Comparison of ENCODE assay signal across 1 cellular context in the genomic region with DNA sequence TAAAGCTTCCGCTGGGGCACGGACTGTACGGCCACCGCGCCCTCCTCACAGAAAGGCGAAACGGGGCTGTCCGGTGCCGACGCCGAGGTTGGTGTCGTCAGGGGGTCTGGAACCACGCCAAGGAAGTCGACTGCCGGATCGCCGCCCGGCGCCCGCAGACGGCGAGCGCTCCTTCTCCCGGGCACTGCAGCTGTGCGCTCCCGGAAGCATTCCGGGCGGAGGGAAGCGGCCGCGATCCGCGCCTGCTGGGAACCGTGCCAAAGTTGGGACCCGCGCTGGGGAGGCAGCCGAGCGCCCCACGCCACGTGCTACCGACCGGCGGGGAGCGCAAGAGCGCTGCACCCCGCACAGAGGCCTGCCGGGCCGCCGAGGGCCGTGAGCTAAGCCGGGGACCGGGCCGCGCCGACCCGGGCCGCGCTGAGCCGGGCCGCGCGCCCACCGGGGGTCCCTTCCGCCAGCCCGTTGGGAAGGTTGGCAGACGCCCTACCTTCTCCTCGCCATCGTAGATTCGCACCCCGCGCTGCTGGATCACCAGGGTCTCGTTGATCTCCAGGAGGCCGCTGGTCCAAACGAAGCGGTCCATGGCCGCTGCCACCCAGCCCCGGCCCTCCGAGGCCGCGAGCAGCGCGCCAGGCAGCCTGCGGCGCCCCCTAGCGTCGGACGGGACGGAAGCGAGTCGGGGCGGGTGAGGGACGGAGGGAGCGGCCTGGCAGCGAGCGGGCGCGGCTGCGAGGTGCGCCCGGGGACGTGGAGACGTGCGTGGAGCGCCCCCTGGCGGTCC.
TF ChIP-seq lines count a peak whose summit lies in the region.

A gene with protein sequence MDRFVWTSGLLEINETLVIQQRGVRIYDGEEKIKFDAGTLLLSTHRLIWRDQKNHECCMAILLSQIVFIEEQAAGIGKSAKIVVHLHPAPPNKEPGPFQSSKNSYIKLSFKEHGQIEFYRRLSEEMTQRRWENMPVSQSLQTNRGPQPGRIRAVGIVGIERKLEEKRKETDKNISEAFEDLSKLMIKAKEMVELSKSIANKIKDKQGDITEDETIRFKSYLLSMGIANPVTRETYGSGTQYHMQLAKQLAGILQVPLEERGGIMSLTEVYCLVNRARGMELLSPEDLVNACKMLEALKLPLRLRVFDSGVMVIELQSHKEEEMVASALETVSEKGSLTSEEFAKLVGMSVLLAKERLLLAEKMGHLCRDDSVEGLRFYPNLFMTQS (minus strand): TSS at position 623 of the 781 bp plus-strand sequence. CDS start 40 bp downstream, at position 583.

TF ChIP-seq in WTC11, 78 proteins besides CTCF, POLR2A, EP300 and RAD21 (continued from another document and continues in another):
- TF ChIP-seq, protein P1, sequence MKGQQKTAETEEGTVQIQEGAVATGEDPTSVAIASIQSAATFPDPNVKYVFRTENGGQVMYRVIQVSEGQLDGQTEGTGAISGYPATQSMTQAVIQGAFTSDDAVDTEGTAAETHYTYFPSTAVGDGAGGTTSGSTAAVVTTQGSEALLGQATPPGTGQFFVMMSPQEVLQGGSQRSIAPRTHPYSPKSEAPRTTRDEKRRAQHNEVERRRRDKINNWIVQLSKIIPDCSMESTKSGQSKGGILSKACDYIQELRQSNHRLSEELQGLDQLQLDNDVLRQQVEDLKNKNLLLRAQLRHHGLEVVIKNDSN (CRISPR knock-in tag; IDR thresholded peaks at IDR 0.05): no peak
- TF ChIP-seq, protein P2, sequence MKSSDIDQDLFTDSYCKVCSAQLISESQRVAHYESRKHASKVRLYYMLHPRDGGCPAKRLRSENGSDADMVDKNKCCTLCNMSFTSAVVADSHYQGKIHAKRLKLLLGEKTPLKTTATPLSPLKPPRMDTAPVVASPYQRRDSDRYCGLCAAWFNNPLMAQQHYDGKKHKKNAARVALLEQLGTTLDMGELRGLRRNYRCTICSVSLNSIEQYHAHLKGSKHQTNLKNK (CRISPR knock-in tag; IDR thresholded peaks at IDR 0.05): no peak
- TF ChIP-seq CBFB (CRISPR knock-in tag; IDR thresholded peaks at IDR 0.05; ENCODE audit: low read depth): no peak; the same call in 1 of the 2 replicates
- TF ChIP-seq, protein P3, sequence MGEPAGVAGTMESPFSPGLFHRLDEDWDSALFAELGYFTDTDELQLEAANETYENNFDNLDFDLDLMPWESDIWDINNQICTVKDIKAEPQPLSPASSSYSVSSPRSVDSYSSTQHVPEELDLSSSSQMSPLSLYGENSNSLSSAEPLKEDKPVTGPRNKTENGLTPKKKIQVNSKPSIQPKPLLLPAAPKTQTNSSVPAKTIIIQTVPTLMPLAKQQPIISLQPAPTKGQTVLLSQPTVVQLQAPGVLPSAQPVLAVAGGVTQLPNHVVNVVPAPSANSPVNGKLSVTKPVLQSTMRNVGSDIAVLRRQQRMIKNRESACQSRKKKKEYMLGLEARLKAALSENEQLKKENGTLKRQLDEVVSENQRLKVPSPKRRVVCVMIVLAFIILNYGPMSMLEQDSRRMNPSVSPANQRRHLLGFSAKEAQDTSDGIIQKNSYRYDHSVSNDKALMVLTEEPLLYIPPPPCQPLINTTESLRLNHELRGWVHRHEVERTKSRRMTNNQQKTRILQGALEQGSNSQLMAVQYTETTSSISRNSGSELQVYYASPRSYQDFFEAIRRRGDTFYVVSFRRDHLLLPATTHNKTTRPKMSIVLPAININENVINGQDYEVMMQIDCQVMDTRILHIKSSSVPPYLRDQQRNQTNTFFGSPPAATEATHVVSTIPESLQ (CRISPR knock-in tag; IDR thresholded peaks at IDR 0.05): no peak
- TF ChIP-seq, protein P4, sequence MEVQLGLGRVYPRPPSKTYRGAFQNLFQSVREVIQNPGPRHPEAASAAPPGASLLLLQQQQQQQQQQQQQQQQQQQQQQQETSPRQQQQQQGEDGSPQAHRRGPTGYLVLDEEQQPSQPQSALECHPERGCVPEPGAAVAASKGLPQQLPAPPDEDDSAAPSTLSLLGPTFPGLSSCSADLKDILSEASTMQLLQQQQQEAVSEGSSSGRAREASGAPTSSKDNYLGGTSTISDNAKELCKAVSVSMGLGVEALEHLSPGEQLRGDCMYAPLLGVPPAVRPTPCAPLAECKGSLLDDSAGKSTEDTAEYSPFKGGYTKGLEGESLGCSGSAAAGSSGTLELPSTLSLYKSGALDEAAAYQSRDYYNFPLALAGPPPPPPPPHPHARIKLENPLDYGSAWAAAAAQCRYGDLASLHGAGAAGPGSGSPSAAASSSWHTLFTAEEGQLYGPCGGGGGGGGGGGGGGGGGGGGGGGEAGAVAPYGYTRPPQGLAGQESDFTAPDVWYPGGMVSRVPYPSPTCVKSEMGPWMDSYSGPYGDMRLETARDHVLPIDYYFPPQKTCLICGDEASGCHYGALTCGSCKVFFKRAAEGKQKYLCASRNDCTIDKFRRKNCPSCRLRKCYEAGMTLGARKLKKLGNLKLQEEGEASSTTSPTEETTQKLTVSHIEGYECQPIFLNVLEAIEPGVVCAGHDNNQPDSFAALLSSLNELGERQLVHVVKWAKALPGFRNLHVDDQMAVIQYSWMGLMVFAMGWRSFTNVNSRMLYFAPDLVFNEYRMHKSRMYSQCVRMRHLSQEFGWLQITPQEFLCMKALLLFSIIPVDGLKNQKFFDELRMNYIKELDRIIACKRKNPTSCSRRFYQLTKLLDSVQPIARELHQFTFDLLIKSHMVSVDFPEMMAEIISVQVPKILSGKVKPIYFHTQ (CRISPR knock-in tag; IDR thresholded peaks at IDR 0.05): no peak
- peak; percentile 88; the same call in 1 of the 2 replicates for TF ChIP-seq TCF7 (CRISPR knock-in tag; IDR thresholded peaks at IDR 0.05; ENCODE audit: low read depth)
- TF ChIP-seq, protein P5, sequence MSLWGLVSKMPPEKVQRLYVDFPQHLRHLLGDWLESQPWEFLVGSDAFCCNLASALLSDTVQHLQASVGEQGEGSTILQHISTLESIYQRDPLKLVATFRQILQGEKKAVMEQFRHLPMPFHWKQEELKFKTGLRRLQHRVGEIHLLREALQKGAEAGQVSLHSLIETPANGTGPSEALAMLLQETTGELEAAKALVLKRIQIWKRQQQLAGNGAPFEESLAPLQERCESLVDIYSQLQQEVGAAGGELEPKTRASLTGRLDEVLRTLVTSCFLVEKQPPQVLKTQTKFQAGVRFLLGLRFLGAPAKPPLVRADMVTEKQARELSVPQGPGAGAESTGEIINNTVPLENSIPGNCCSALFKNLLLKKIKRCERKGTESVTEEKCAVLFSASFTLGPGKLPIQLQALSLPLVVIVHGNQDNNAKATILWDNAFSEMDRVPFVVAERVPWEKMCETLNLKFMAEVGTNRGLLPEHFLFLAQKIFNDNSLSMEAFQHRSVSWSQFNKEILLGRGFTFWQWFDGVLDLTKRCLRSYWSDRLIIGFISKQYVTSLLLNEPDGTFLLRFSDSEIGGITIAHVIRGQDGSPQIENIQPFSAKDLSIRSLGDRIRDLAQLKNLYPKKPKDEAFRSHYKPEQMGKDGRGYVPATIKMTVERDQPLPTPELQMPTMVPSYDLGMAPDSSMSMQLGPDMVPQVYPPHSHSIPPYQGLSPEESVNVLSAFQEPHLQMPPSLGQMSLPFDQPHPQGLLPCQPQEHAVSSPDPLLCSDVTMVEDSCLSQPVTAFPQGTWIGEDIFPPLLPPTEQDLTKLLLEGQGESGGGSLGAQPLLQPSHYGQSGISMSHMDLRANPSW (CRISPR knock-in tag; conservative IDR thresholded peaks at IDR 0.05; ENCODE audit: low read depth): no peak
- TF ChIP-seq ZNF423 (CRISPR knock-in tag; IDR thresholded peaks at IDR 0.05): 0 out of 2 replicates have a peak, but pooled peaks have one; percentile 6
- no peak for TF ChIP-seq SP1 (CRISPR knock-in tag; conservative IDR thresholded peaks at IDR 0.05)
- TF ChIP-seq IRF2 (CRISPR knock-in tag; IDR thresholded peaks at IDR 0.05; ENCODE audit: borderline replicate concordance, low read depth): no peak; the same call in 1 of the 2 replicates
- no peak for TF ChIP-seq SMAD4 (CRISPR knock-in tag; IDR thresholded peaks at IDR 0.05)
- TF ChIP-seq, protein P6, sequence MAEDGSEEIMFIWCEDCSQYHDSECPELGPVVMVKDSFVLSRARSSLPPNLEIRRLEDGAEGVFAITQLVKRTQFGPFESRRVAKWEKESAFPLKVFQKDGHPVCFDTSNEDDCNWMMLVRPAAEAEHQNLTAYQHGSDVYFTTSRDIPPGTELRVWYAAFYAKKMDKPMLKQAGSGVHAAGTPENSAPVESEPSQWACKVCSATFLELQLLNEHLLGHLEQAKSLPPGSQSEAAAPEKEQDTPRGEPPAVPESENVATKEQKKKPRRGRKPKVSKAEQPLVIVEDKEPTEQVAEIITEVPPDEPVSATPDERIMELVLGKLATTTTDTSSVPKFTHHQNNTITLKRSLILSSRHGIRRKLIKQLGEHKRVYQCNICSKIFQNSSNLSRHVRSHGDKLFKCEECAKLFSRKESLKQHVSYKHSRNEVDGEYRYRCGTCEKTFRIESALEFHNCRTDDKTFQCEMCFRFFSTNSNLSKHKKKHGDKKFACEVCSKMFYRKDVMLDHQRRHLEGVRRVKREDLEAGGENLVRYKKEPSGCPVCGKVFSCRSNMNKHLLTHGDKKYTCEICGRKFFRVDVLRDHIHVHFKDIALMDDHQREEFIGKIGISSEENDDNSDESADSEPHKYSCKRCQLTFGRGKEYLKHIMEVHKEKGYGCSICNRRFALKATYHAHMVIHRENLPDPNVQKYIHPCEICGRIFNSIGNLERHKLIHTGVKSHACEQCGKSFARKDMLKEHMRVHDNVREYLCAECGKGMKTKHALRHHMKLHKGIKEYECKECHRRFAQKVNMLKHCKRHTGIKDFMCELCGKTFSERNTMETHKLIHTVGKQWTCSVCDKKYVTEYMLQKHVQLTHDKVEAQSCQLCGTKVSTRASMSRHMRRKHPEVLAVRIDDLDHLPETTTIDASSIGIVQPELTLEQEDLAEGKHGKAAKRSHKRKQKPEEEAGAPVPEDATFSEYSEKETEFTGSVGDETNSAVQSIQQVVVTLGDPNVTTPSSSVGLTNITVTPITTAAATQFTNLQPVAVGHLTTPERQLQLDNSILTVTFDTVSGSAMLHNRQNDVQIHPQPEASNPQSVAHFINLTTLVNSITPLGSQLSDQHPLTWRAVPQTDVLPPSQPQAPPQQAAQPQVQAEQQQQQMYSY (CRISPR knock-in tag; IDR thresholded peaks at IDR 0.05): 0 out of 2 replicates have a peak, but pooled peaks have one; percentile 16
- TF ChIP-seq MYBL2 (CRISPR knock-in tag; IDR thresholded peaks at IDR 0.05): 0 out of 2 replicates have a peak, but pooled peaks have one; percentile 49
- peak; percentile 14; the same call in 1 of the 2 replicates for TF ChIP-seq SMAD3 (CRISPR knock-in tag; IDR thresholded peaks at IDR 0.05; ENCODE audit: borderline replicate concordance)
- TF ChIP-seq PRRX2 (CRISPR knock-in tag; IDR thresholded peaks at IDR 0.05): no peak
- no peak for TF ChIP-seq RORB (CRISPR knock-in tag; IDR thresholded peaks at IDR 0.05)
- TF ChIP-seq ATF1 (CRISPR knock-in tag; IDR thresholded peaks at IDR 0.05): no peak
- no peak for TF ChIP-seq NFYB (CRISPR knock-in tag; conservative IDR thresholded peaks at IDR 0.05; ENCODE audit: low read depth)
- TF ChIP-seq, protein P7, sequence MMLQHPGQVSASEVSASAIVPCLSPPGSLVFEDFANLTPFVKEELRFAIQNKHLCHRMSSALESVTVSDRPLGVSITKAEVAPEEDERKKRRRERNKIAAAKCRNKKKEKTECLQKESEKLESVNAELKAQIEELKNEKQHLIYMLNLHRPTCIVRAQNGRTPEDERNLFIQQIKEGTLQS (CRISPR knock-in tag; conservative IDR thresholded peaks at IDR 0.05): no peak
- no peak for TF ChIP-seq SOX15 (CRISPR knock-in tag; IDR thresholded peaks at IDR 0.05)
- TF ChIP-seq, protein P8, sequence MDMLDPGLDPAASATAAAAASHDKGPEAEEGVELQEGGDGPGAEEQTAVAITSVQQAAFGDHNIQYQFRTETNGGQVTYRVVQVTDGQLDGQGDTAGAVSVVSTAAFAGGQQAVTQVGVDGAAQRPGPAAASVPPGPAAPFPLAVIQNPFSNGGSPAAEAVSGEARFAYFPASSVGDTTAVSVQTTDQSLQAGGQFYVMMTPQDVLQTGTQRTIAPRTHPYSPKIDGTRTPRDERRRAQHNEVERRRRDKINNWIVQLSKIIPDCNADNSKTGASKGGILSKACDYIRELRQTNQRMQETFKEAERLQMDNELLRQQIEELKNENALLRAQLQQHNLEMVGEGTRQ (CRISPR knock-in tag; IDR thresholded peaks at IDR 0.05): no peak; the same call in 1 of the 2 replicates
- TF ChIP-seq, protein P9, sequence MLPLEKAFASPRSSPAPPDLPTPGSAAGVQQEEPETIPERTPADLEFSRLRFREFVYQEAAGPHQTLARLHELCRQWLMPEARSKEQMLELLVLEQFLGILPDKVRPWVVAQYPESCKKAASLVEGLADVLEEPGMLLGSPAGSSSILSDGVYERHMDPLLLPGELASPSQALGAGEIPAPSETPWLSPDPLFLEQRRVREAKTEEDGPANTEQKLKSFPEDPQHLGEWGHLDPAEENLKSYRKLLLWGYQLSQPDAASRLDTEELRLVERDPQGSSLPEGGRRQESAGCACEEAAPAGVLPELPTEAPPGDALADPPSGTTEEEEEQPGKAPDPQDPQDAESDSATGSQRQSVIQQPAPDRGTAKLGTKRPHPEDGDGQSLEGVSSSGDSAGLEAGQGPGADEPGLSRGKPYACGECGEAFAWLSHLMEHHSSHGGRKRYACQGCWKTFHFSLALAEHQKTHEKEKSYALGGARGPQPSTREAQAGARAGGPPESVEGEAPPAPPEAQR (CRISPR knock-in tag; IDR thresholded peaks at IDR 0.05): no peak
- no peak for TF ChIP-seq ZNF396 (CRISPR knock-in tag; IDR thresholded peaks at IDR 0.05; ENCODE audit: borderline replicate concordance)
- TF ChIP-seq, protein P10, sequence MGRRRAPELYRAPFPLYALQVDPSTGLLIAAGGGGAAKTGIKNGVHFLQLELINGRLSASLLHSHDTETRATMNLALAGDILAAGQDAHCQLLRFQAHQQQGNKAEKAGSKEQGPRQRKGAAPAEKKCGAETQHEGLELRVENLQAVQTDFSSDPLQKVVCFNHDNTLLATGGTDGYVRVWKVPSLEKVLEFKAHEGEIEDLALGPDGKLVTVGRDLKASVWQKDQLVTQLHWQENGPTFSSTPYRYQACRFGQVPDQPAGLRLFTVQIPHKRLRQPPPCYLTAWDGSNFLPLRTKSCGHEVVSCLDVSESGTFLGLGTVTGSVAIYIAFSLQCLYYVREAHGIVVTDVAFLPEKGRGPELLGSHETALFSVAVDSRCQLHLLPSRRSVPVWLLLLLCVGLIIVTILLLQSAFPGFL (CRISPR knock-in tag; IDR thresholded peaks at IDR 0.05; ENCODE audit: borderline replicate concordance): no peak
- 0 out of 2 replicates have a peak, but pooled peaks have one; percentile 39 for TF ChIP-seq EMX1 (CRISPR knock-in tag; IDR thresholded peaks at IDR 0.05)
- TF ChIP-seq, protein P11, sequence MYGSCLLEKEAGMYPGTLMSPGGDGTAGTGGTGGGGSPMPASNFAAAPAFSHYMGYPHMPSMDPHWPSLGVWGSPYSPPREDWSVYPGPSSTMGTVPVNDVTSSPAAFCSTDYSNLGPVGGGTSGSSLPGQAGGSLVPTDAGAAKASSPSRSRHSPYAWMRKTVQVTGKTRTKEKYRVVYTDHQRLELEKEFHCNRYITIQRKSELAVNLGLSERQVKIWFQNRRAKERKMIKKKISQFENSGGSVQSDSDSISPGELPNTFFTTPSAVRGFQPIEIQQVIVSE (CRISPR knock-in tag; IDR thresholded peaks at IDR 0.05; ENCODE audit: borderline replicate concordance): no peak
